ENCODE assay signal across 9 cellular contexts in genomic region chr19:5621311-5621944, GRCh38. TPM values are rescaled to one million over a fixed set of nuclear protein-coding genes. Genes with fewer than 3 reads are reported as not detected.
DNase-seq lines count a peak whose midpoint lies in the region; ATAC-seq, FAIRE-seq and TF ChIP-seq lines count a peak whose summit lies in the region.
"Had no signal": no experiment of that assay in that cellular context is flagged by ENCODE, and none has a peak within 500 bp of the region (broad histone marks: within the 10 kb centered on the region; RNA-seq: fewer than 3 reads in every experiment).

No MANE protein-coding gene starts in this region.

- H3K9me3 ChIP-seq in A549, result no peaks in the 10 kb centered on the region
- no peaks in the 10 kb centered on the region for H3K9me3 ChIP-seq in mucosa of descending colon

- peak overlapping the region; percentile 75 for H3K4me3 ChIP-seq in A549
- H3K4me3 ChIP-seq in Jurkat, Clone E6-1 (ENCODE audit: low read length), result peak overlapping the region; percentile 99
- H3K4me3 ChIP-seq in mucosa of descending colon, result peak overlapping the region; percentile 99

- no peaks in the 10 kb centered on the region for H3K36me3 ChIP-seq in mucosa of descending colon (ENCODE audit: low read depth)

- DNase-seq in A549 (ENCODE audit: low read depth in 1 of 2, low spot score in 1 of 2) (no peak), chondrocyte (ENCODE audit: low spot score) (no peak), mucosa of descending colon (peak in 2 of 3 donors; percentile 22 to 56), left lobe of liver (ENCODE audit: low spot score) (no peak), NCI-H2171 treated with DMSO at 0.1 percent for 48 hours (lab: John Stamatoyannopoulos, UW) (no peak)
- no peak for DNase-seq in Jurkat, Clone E6-1 (ENCODE audit: low read depth, low spot score)

- FAIRE-seq in A549 (lab: Jason Lieb, UNC), result no peak

- H3K4me1 ChIP-seq in A549 (peaks cover 30% of the 10 kb centered on the region), mucosa of descending colon (ENCODE audit: low read depth) (peaks cover 41% of the 10 kb centered on the region)

- intact Hi-C loops in mucosa of descending colon (cut with DNase I, micrococcal nuclease), result no loop called here

- H3K4me1 Mint-ChIP-seq in chondrocyte (ENCODE audit: low read depth), result peaks cover 37% of the 10 kb centered on the region

- POLR2A ChIA-PET in A549 (lab: Yijun Ruan, JAX), result interaction anchor here (1.2 to 2.2 kb wide), 2 partner anchors 65 to 99 kb away, joined by 3 to 5 read pairs; partner anchors contain the start of genes CATSPERD and LONP1

- H3K4me2 ChIP-seq in A549, result peak overlapping the region; percentile 90

- no peak for TF ChIP-seq EP300 in A549 (IDR thresholded peaks at IDR 0.05)

- CTCF ChIA-PET in A549 (lab: Yijun Ruan, JAX), result interaction anchor here (0.7 to 1.4 kb wide), 4 partner anchors 11 to 68 kb away, joined by 3 to 4 read pairs (median 4); partner anchors contain the start of gene RPL36

- peak overlapping the region; percentile 93 for H3K27ac ChIP-seq in A549

- TF ChIP-seq RAD21 in A549 (conservative IDR thresholded peaks at IDR 0.05 in 1 of 2, IDR thresholded peaks at IDR 0.05 in 1 of 2), result no peak

- TF ChIP-seq CTCF in A549 (IDR thresholded peaks at IDR 0.05), result no peak
- no peak for TF ChIP-seq CTCF in chondrocyte (IDR thresholded peaks at IDR 0.05)
- no peak for TF ChIP-seq CTCF in mucosa of descending colon (IDR thresholded peaks at IDR 0.05)

- TF ChIP-seq POLR2A in A549 (IDR thresholded peaks at IDR 0.05; ENCODE audit: low read length), result no peak

- WGBS in A549 (ENCODE audit: missing lambda C conversion rate), result 33% methylated on average over 14 of the region's 14 CpGs

- ATAC-seq in A549 (no peak), mucosa of descending colon (no peak), left lobe of liver (no peak), GM18870 (IDR thresholded peaks at IDR 0.05; ENCODE audit: unreplicated experiment) (no peak), GM21515 (IDR thresholded peaks at IDR 0.05; ENCODE audit: unreplicated experiment) (no peak)

- H3K27ac Mint-ChIP-seq in chondrocyte (ENCODE audit: unreplicated experiment), result peak overlapping the region; percentile 90

- H3K4me3 Mint-ChIP-seq in chondrocyte (ENCODE audit: unreplicated experiment), result peak overlapping the region; percentile 100

- no peaks in the 10 kb centered on the region for H3K9me3 Mint-ChIP-seq in chondrocyte (ENCODE audit: low read depth)

- H3K36me3 Mint-ChIP-seq in chondrocyte (ENCODE audit: low read depth), result peaks cover 15% of the 10 kb centered on the region

- no peaks in the 10 kb centered on the region for H3K27me3 Mint-ChIP-seq in chondrocyte (ENCODE audit: low read depth)

TF ChIP-seq in A549, 52 proteins besides CTCF, POLR2A, EP300 and RAD21:
- TF ChIP-seq, protein P1, sequence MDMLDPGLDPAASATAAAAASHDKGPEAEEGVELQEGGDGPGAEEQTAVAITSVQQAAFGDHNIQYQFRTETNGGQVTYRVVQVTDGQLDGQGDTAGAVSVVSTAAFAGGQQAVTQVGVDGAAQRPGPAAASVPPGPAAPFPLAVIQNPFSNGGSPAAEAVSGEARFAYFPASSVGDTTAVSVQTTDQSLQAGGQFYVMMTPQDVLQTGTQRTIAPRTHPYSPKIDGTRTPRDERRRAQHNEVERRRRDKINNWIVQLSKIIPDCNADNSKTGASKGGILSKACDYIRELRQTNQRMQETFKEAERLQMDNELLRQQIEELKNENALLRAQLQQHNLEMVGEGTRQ (IDR thresholded peaks at IDR 0.05), result no peak

RNA-seq across cellular contexts. Expression of gene SAFB2, which starts 1.1 kb away (rescaled TPM):
- polyA plus RNA-seq in A549 (2011; rRNA removed) (23.4 and 33.2 TPM in 2 replicates), A549 (2017; fragmentation: RNase III; extraction: RNeasy Plus Mini Kit Qiagen cat#74134 plus additional on column Dnase treatment) (42.2 to 52.3 TPM (median 51.2 TPM) in 3 replicates)
- 40.5 and 46.1 TPM in 2 replicates for polyA plus RNA-seq in A549 (2012; cell fraction: cytosol; rRNA removed)
- 49.2 and 67.8 TPM in 2 replicates for polyA plus RNA-seq in A549 (2012; cell fraction: nucleus; rRNA removed)
- polyA minus RNA-seq in A549 (2011; rRNA and poly(A)+ RNA removed), result 25.1 and 29.9 TPM in 2 replicates
- polyA plus RNA-seq in Jurkat, Clone E6-1 (2012; ENCODE audit: insufficient read depth, insufficient read length), result 70.9 TPM
- total RNA-seq in chondrocyte (48.2 to 62.7 TPM (median 49.2 TPM) in 3 replicates), mucosa of descending colon (100 to 1,000 TPM in 2 of 3 donors, 10 to 100 TPM in 1; 66.7 to 122 (median 102) TPM), left lobe of liver (49.4 TPM)

RNA-seq across cellular contexts. Expression of gene SAFB, which starts 1.5 kb away (rescaled TPM):
- polyA plus RNA-seq in A549 (2011; rRNA removed) (37.5 and 55.0 TPM in 2 replicates), A549 (2017; fragmentation: RNase III; extraction: RNeasy Plus Mini Kit Qiagen cat#74134 plus additional on column Dnase treatment) (69.8 to 74.3 TPM (median 74.0 TPM) in 3 replicates)
- polyA plus RNA-seq in A549 (2012; cell fraction: cytosol; rRNA removed), result 94.3 and 109 TPM in 2 replicates
- polyA plus RNA-seq in A549 (2012; cell fraction: nucleus; rRNA removed), result 182 and 209 TPM in 2 replicates
- polyA minus RNA-seq in A549 (2011; rRNA and poly(A)+ RNA removed), result 16.4 and 17.4 TPM in 2 replicates
- 107 TPM for polyA plus RNA-seq in Jurkat, Clone E6-1 (2012; ENCODE audit: insufficient read depth, insufficient read length)
- total RNA-seq in chondrocyte (56.6 to 77.1 TPM (median 58.3 TPM) in 3 replicates), mucosa of descending colon (100 to 1,000 TPM in 1 of 3 donors, 10 to 100 TPM in 2; 78.8 to 115 (median 83.3) TPM), left lobe of liver (48.6 TPM)

RNA-seq across cellular contexts. Expression of gene TINCR, which starts 53.7 kb away (rescaled TPM):
- polyA plus RNA-seq in A549 (2011; rRNA removed) (1.2 TPM in 2 replicates), A549 (2017; fragmentation: RNase III; extraction: RNeasy Plus Mini Kit Qiagen cat#74134 plus additional on column Dnase treatment) (1.6 to 1.9 TPM (median 1.8 TPM) in 3 replicates)
- polyA plus RNA-seq in A549 (2012; cell fraction: cytosol; rRNA removed), result 1.2 and 1.3 TPM in 2 replicates
- polyA plus RNA-seq in A549 (2012; cell fraction: nucleus; rRNA removed), result 0.54 and 1.3 TPM in 2 replicates
- 1.1 and 1.4 TPM in 2 replicates for polyA minus RNA-seq in A549 (2011; rRNA and poly(A)+ RNA removed)
- 1.1 TPM for polyA plus RNA-seq in Jurkat, Clone E6-1 (2012; ENCODE audit: insufficient read depth, insufficient read length)
- total RNA-seq in chondrocyte (1.7 to 17.0 TPM (median 2.0 TPM) in 3 replicates), mucosa of descending colon (1 to 10 TPM; 4.6 to 9.0 (median 5.6) TPM), left lobe of liver (not detected)
- total RNA-seq: glomerular endothelial cell had no signal

RNA-seq across cellular contexts. Expression of gene MICOS13, which starts 58.9 kb away (rescaled TPM):
- polyA plus RNA-seq in A549 (2011; rRNA removed) (19.1 and 20.5 TPM in 2 replicates), A549 (2017; fragmentation: RNase III; extraction: RNeasy Plus Mini Kit Qiagen cat#74134 plus additional on column Dnase treatment) (43.1 to 48.8 TPM (median 48.6 TPM) in 3 replicates)
- polyA plus RNA-seq in A549 (2012; cell fraction: cytosol; rRNA removed), result 60.3 and 75.4 TPM in 2 replicates
- polyA plus RNA-seq in A549 (2012; cell fraction: nucleus; rRNA removed), result 50.4 and 61.7 TPM in 2 replicates
- 9.2 and 11.4 TPM in 2 replicates for polyA minus RNA-seq in A549 (2011; rRNA and poly(A)+ RNA removed)
- 78.7 TPM for polyA plus RNA-seq in Jurkat, Clone E6-1 (2012; ENCODE audit: insufficient read depth, insufficient read length)
- total RNA-seq in chondrocyte (61.0 to 66.6 TPM (median 65.3 TPM) in 3 replicates), mucosa of descending colon (10 to 100 TPM; 70.1 to 73.7 (median 70.9) TPM), left lobe of liver (38.4 TPM)

RNA-seq across cellular contexts. Expression of gene HSD11B1L, which starts 59.4 kb away (rescaled TPM):
- polyA plus RNA-seq in A549 (2011; rRNA removed) (2.5 and 2.8 TPM in 2 replicates), A549 (2017; fragmentation: RNase III; extraction: RNeasy Plus Mini Kit Qiagen cat#74134 plus additional on column Dnase treatment) (2.7 to 4.8 TPM (median 4.8 TPM) in 3 replicates)
- polyA plus RNA-seq in A549 (2012; cell fraction: cytosol; rRNA removed), result 3.9 and 5.9 TPM in 2 replicates
- 6.4 and 7.5 TPM in 2 replicates for polyA plus RNA-seq in A549 (2012; cell fraction: nucleus; rRNA removed)
- 0.87 and 1.2 TPM in 2 replicates for polyA minus RNA-seq in A549 (2011; rRNA and poly(A)+ RNA removed)
- polyA plus RNA-seq in Jurkat, Clone E6-1 (2012; ENCODE audit: insufficient read depth, insufficient read length), result 10.3 TPM
- total RNA-seq in chondrocyte (7.2 to 9.9 TPM (median 9.9 TPM) in 3 replicates), mucosa of descending colon (1 to 10 TPM; 2.3 to 8.2 (median 3.3) TPM), left lobe of liver (4.1 TPM)

Comparison
In these comparisons a context has a peak if more than half of its experiments do, and no peak if none do; other contexts are left out.
1. DNase-seq: peak in mucosa of descending colon (2 of 3); none in A549 (0 of 2), Jurkat, Clone E6-1 (single experiment), chondrocyte (single experiment), left lobe of liver (single experiment) and NCI-H2171 treated with DMSO at 0.1 percent for 48 hours (single experiment).
2. Peak in every context shown above with its lines, with median percentiles within 50 percentile points of each other: H3K4me3 ChIP-seq.